ENCODE assay signal across 1 cellular context in the genomic region with DNA sequence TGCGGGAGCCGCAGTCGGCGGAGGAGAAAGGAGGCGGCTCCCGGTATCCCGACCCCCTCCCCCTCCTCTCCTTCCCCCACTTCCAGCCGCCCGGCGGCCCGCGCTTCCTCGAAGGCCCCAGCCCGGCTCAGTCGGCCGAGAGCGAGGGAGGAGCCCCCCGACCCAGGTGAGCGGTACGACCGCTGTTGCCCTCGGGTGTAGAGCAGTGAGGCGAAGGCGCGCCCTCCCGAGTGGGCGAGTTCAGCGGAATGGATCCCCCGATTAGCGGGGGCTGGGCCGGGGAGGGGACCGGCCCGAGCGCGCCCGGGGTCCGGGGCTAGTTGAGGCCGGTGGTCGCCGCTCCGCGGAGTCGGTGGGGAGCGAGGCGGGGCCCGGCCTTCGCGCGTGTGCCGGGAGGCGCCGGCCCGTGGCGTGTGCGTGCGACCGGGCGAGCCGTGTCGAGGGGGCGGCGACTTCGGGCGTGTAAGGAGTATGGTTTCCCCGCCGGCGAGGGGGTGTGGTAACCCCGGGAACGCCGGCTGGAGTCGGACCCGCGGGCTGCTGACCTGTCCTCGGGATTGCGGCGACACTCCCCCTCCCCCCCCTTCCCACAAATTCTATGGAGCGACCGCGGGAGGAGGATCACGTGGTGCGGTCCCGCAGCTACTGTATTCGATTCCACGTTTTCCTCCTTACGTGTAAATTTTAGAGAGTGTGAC.
TF ChIP-seq lines count a peak whose summit lies in the region.

No MANE protein-coding gene starts in this region.

TF ChIP-seq in HEK293, 187 proteins besides CTCF, POLR2A, EP300 and RAD21 (continued from another document and continues in another):
- TF ChIP-seq, protein P1, sequence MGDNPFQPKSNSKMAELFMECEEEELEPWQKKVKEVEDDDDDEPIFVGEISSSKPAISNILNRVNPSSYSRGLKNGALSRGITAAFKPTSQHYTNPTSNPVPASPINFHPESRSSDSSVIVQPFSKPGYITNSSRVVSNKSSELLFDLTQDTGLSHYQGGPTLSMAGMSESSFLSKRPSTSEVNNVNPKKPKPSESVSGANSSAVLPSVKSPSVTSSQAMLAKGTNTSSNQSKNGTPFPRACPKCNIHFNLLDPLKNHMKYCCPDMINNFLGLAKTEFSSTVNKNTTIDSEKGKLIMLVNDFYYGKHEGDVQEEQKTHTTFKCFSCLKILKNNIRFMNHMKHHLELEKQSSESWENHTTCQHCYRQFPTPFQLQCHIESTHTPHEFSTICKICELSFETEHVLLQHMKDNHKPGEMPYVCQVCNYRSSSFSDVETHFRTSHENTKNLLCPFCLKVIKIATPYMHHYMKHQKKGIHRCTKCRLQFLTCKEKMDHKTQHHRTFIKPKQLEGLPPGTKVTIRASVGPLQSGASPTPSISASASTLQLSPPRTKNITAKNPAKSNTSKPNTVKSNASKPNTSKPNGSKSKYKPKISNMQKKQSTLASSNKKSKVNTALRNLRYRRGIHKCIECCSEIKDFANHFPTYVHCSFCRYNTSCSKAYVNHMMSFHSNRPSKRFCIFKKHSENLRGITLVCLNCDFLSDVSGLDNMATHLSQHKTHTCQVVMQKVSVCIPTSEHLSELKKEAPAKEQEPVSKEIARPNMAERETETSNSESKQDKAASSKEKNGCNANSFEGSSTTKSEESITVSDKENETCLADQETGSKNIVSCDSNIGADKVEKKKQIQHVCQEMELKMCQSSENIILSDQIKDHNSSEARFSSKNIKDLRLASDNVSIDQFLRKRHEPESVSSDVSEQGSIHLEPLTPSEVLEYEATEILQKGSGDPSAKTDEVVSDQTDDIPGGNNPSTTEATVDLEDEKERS (tag by site-specific recombination; IDR thresholded peaks at IDR 0.05) = 0 out of 2 replicates have a peak, but pooled peaks have one; percentile 32
- TF ChIP-seq ZNF341 (tag by site-specific recombination; IDR thresholded peaks at IDR 0.05; ENCODE audit: low read depth) (peak; percentile 94), ZFP41 (tag by site-specific recombination; IDR thresholded peaks at IDR 0.05; ENCODE audit: borderline replicate concordance) (no peak), WT1 (tag by site-specific recombination; IDR thresholded peaks at IDR 0.05) (no peak), GLI2 (tag by site-specific recombination; IDR thresholded peaks at IDR 0.05; ENCODE audit: borderline replicate concordance, low read depth) (no peak), ZBTB1 (tag by site-specific recombination; IDR thresholded peaks at IDR 0.05) (no peak), ZNF610 (tag by site-specific recombination; IDR thresholded peaks at IDR 0.05; ENCODE audit: borderline replicate concordance) (no peak; the same call in 1 of the 2 replicates), ZNF660 (tag by site-specific recombination; IDR thresholded peaks at IDR 0.05) (no peak), GLI4 (tag by site-specific recombination; IDR thresholded peaks at IDR 0.05) (no peak; the same call in 1 of the 2 replicates), KLF1 (tag by site-specific recombination; IDR thresholded peaks at IDR 0.05) (0 out of 2 replicates have a peak, but pooled peaks have one; percentile 2), ZNF311 (tag by site-specific recombination; IDR thresholded peaks at IDR 0.05; ENCODE audit: borderline replicate concordance) (no peak), ZNF830 (tag by site-specific recombination; IDR thresholded peaks at IDR 0.05; ENCODE audit: low read depth) (no peak), ZNF548 (tag by site-specific recombination; IDR thresholded peaks at IDR 0.05) (no peak), ZNF423 (tag by site-specific recombination; IDR thresholded peaks at IDR 0.05) (no peak), ZNF202 (tag by site-specific recombination; IDR thresholded peaks at IDR 0.05; ENCODE audit: borderline replicate concordance) (no peak), ZNF335 (tag by site-specific recombination; conservative IDR thresholded peaks at IDR 0.05) (no peak), SCRT2 (tag by site-specific recombination; IDR thresholded peaks at IDR 0.05) (no peak), REST (tag by site-specific recombination; IDR thresholded peaks at IDR 0.05) (no peak), ZNF585B (tag by site-specific recombination; IDR thresholded peaks at IDR 0.05) (no peak), ZBTB49 (tag by site-specific recombination; IDR thresholded peaks at IDR 0.05; ENCODE audit: low read depth) (no peak), SCRT1 (tag by site-specific recombination; IDR thresholded peaks at IDR 0.05; ENCODE audit: borderline replicate concordance) (no peak), ZNF19 (tag by site-specific recombination; IDR thresholded peaks at IDR 0.05; ENCODE audit: low read depth) (no peak), MZF1 (tag by site-specific recombination; IDR thresholded peaks at IDR 0.05; ENCODE audit: borderline replicate concordance) (no peak), ZNF169 (tag by site-specific recombination; IDR thresholded peaks at IDR 0.05) (no peak), ZNF639 (tag by site-specific recombination; IDR thresholded peaks at IDR 0.05) (no peak), ZNF175 (tag by site-specific recombination; IDR thresholded peaks at IDR 0.05) (no peak), ZNF670 (tag by site-specific recombination; IDR thresholded peaks at IDR 0.05; ENCODE audit: low read depth) (no peak), ZNF629 (tag by site-specific recombination; IDR thresholded peaks at IDR 0.05) (no peak), ZBTB26 (tag by site-specific recombination; optimal IDR thresholded peaks at IDR 0.05) (peak; percentile 71), ZNF138 (tag by site-specific recombination; IDR thresholded peaks at IDR 0.05; ENCODE audit: borderline replicate concordance) (no peak), ZNF10 (tag by site-specific recombination; IDR thresholded peaks at IDR 0.05) (no peak), EGR2 (tag by site-specific recombination; IDR thresholded peaks at IDR 0.05; ENCODE audit: low read depth) (no peak), REPIN1 (tag by site-specific recombination; IDR thresholded peaks at IDR 0.05; ENCODE audit: low read depth) (no peak), HOXA7 (CRISPR knock-in tag; IDR thresholded peaks at IDR 0.05; ENCODE audit: borderline replicate concordance) (no peak), ZBTB7A (tag by site-specific recombination; IDR thresholded peaks at IDR 0.05; ENCODE audit: low read depth) (no peak), ZNF266 (tag by site-specific recombination; IDR thresholded peaks at IDR 0.05; ENCODE audit: low read depth) (no peak), ZBTB20 (tag by site-specific recombination; IDR thresholded peaks at IDR 0.05) (peak; percentile 16; the same call in 1 of the 2 replicates), PATZ1 (tag by site-specific recombination; IDR thresholded peaks at IDR 0.05) (peak; percentile 52)
- TF ChIP-seq, protein P2, sequence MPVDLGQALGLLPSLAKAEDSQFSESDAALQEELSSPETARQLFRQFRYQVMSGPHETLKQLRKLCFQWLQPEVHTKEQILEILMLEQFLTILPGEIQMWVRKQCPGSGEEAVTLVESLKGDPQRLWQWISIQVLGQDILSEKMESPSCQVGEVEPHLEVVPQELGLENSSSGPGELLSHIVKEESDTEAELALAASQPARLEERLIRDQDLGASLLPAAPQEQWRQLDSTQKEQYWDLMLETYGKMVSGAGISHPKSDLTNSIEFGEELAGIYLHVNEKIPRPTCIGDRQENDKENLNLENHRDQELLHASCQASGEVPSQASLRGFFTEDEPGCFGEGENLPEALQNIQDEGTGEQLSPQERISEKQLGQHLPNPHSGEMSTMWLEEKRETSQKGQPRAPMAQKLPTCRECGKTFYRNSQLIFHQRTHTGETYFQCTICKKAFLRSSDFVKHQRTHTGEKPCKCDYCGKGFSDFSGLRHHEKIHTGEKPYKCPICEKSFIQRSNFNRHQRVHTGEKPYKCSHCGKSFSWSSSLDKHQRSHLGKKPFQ (tag by site-specific recombination; IDR thresholded peaks at IDR 0.05) = 0 out of 2 replicates have a peak, but pooled peaks have one; percentile 3
- TF ChIP-seq, protein P3, sequence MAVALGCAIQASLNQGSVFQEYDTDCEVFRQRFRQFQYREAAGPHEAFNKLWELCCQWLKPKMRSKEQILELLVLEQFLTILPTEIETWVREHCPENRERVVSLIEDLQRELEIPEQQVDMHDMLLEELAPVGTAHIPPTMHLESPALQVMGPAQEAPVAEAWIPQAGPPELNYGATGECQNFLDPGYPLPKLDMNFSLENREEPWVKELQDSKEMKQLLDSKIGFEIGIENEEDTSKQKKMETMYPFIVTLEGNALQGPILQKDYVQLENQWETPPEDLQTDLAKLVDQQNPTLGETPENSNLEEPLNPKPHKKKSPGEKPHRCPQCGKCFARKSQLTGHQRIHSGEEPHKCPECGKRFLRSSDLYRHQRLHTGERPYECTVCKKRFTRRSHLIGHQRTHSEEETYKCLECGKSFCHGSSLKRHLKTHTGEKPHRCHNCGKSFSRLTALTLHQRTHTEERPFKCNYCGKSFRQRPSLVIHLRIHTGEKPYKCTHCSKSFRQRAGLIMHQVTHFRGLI (tag by site-specific recombination; IDR thresholded peaks at IDR 0.05) = no peak; the same call in 1 of the 2 replicates
- TF ChIP-seq, protein P4, sequence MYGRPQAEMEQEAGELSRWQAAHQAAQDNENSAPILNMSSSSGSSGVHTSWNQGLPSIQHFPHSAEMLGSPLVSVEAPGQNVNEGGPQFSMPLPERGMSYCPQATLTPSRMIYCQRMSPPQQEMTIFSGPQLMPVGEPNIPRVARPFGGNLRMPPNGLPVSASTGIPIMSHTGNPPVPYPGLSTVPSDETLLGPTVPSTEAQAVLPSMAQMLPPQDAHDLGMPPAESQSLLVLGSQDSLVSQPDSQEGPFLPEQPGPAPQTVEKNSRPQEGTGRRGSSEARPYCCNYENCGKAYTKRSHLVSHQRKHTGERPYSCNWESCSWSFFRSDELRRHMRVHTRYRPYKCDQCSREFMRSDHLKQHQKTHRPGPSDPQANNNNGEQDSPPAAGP (tag by site-specific recombination; IDR thresholded peaks at IDR 0.05) = peak; percentile 11; the same call in 1 of the 2 replicates
